10 cellular contexts compared by ENCODE assay signal in genomic region chr6:157019115-157019628, GRCh38.
DNase-seq lines count a peak whose midpoint lies in the region; ATAC-seq and TF ChIP-seq lines count a peak whose summit lies in the region.
"Had no signal": no experiment of that assay in that cellular context is flagged by ENCODE, and none has a peak within 500 bp of the region (broad histone marks: within the 10 kb centered on the region; RNA-seq: fewer than 3 reads in every experiment).

No MANE protein-coding gene starts in this region.

- H3K36me3 ChIP-seq in ACC112 (ENCODE audit: insufficient read depth, low read length) = no peaks in the 10 kb centered on the region

- DNase-seq in RPMI7951 (ENCODE audit: low read depth) (peak; percentile 48), fibroblast of peridontal ligament (ENCODE audit: extremely low read depth) (peak; percentile 42)
- DNase-seq in activated CD4-positive, CD25-positive, alpha-beta regulatory T cell treated with anti-CD3 and anti-CD28 coated beads, Interleukin-2, amount 50 U/mL, for 72 hours = no peak
- no peak for DNase-seq in activated CD8-positive, alpha-beta memory T cell treated with anti-CD3 and anti-CD28 coated beads, Interleukin-2, amount 50 U/mL, for 48 hours
- DNase-seq: effector CD4-positive, alpha-beta T cell had no signal

- H3K27ac ChIP-seq in ACC112 (ENCODE audit: low read depth, low read length) = 0 out of 2 replicates have a peak overlapping the region, but pooled peaks have one; percentile 98

- peaks cover 57% of the 10 kb centered on the region for H3K79me2 ChIP-seq in ACC112 (ENCODE audit: control insufficient read depth, insufficient read depth, low read length, unreplicated experiment)

- ATAC-seq in HG03469 (IDR thresholded peaks at IDR 0.05; ENCODE audit: unreplicated experiment) (no peak), HG03039 (IDR thresholded peaks at IDR 0.05; ENCODE audit: unreplicated experiment) (no peak)

- TF ChIP-seq CTCF in GM12874 (IDR thresholded peaks at IDR 0.05; ENCODE audit: insufficient read depth, low read depth, low read length) = 0 out of 2 replicates have a peak, but pooled peaks have one; percentile 18

- H3K4me3 ChIP-seq in ACC112 (ENCODE audit: low read depth, low read length) = peak overlapping the region; percentile 95
- H3K4me3 ChIP-seq: skin epidermis had no signal

- H3K27me3 ChIP-seq in ACC112 (ENCODE audit: insufficient read depth, low read length) = no peaks in the 10 kb centered on the region

- H3K4me1 ChIP-seq in ACC112 (ENCODE audit: control insufficient read depth, insufficient read depth, low read length, unreplicated experiment) = peaks cover 26% of the 10 kb centered on the region

- no peak overlapping the region for H2AFZ ChIP-seq in ACC112 (ENCODE audit: low read length, unreplicated experiment)

Comparison
In these comparisons a context has a peak if more than half of its experiments do, and no peak if none do; other contexts are left out.
1. DNase-seq: peak in RPMI7951 (single experiment) and fibroblast of peridontal ligament (single experiment); none in activated CD4-positive, CD25-positive, alpha-beta regulatory T cell treated with anti-CD3 and anti-CD28 coated beads, Interleukin-2, amount 50 U/mL, for 72 hours (single experiment) and activated CD8-positive, alpha-beta memory T cell treated with anti-CD3 and anti-CD28 coated beads, Interleukin-2, amount 50 U/mL, for 48 hours (single experiment).